In genomic region chr4:113555868-113556267, GRCh38 we compare ENCODE assay signal across 15 cellular contexts.
A peak's percentile ranks its signal among the peaks of the same experiment; 100 is the strongest.
DNase-seq lines count a peak whose midpoint lies in the region; ATAC-seq and TF ChIP-seq lines count a peak whose summit lies in the region.
"Had no signal": no experiment of that assay in that cellular context is flagged by ENCODE, and none has a peak within 500 bp of the region (broad histone marks: within the 10 kb centered on the region; RNA-seq: fewer than 3 reads in every experiment).

No MANE protein-coding gene starts in this region.

- peaks cover 0 to 75% (median 0%) of the 10 kb centered on the region in 11 experiments; a peak in 5 of 22 replicates for H4K20me1 ChIP-seq in BLaER1 treated with 17β-estradiol and CSF1 and Interleukin-3, amounts not matched to agents 10 nM and 100 nM

- H3K4me3 Mint-ChIP-seq in natural killer cell treated with Interleukin-12 subunit alpha and Interleukin-12 subunit beta and Interleukin-15 and Interleukin-18, amount 100 ng/mL, for 72 hours = no peak overlapping the region
- H3K4me3 Mint-ChIP-seq in CD14-positive monocyte = no peak overlapping the region
- H3K4me3 Mint-ChIP-seq: activated CD4-positive, alpha-beta T cell treated with anti-CD3 and anti-CD28 coated beads, Interleukin-2, amount 10 ng/mL, durations not matched to agents 7 days and 5 days; neural crest cell; T-helper 17 cell had no signal

- peaks cover 0 to 13% of the 10 kb centered on the region in 2 donors for H3K4me1 Mint-ChIP-seq in natural killer cell treated with Interleukin-12 subunit alpha and Interleukin-12 subunit beta and Interleukin-15 and Interleukin-18, amount 100 ng/mL, for 72 hours (ENCODE audit: low read depth in 2 of 2)
- peaks cover 21% of the 10 kb centered on the region for H3K4me1 Mint-ChIP-seq in CD14-positive monocyte
- H3K4me1 Mint-ChIP-seq: neural crest cell had no signal

- no peak for TF ChIP-seq CTCF in right atrium auricular region (IDR thresholded peaks at IDR 0.05)
- TF ChIP-seq CTCF in CD14-positive monocyte (IDR thresholded peaks at IDR 0.05) = no peak

- H3K36me3 Mint-ChIP-seq in natural killer cell treated with Interleukin-12 subunit alpha and Interleukin-12 subunit beta and Interleukin-15 and Interleukin-18, amount 100 ng/mL, for 72 hours = no peaks in the 10 kb centered on the region
- H3K36me3 Mint-ChIP-seq in CD14-positive monocyte = peaks cover 5 to 12% of the 10 kb centered on the region in 2 donors

- peak overlapping the region in 2 of 11 experiments; percentile 10 to 13; a peak in 2 of 22 replicates for H3K9ac ChIP-seq in BLaER1 treated with 17β-estradiol and CSF1 and Interleukin-3, amounts not matched to agents 10 nM and 100 nM
- H3K9ac ChIP-seq in adipocyte (ENCODE audit: low read length) = peak overlapping the region; percentile 31

- no peaks in the 10 kb centered on the region for H3K9me3 Mint-ChIP-seq in natural killer cell treated with Interleukin-12 subunit alpha and Interleukin-12 subunit beta and Interleukin-15 and Interleukin-18, amount 100 ng/mL, for 72 hours
- no peaks in the 10 kb centered on the region for H3K9me3 Mint-ChIP-seq in CD14-positive monocyte
- H3K9me3 Mint-ChIP-seq: activated CD4-positive, alpha-beta T cell treated with anti-CD3 and anti-CD28 coated beads, Interleukin-2, amount 10 ng/mL, durations not matched to agents 7 days and 5 days; neural crest cell had no signal

- peaks cover 16 to 30% (median 26%) of the 10 kb centered on the region in 10 experiments for H3K4me1 ChIP-seq in BLaER1 treated with 17β-estradiol and CSF1 and Interleukin-3, amounts not matched to agents 10 nM and 100 nM
- peaks cover 27% of the 10 kb centered on the region for H3K4me1 ChIP-seq in adipocyte (ENCODE audit: control insufficient read depth, insufficient read depth, low read length)
- H3K4me1 ChIP-seq in right atrium auricular region = peaks cover 0 to 31% of the 10 kb centered on the region in 2 donors
- H3K4me1 ChIP-seq: testis had no signal

- no peak overlapping the region for H3K27ac Mint-ChIP-seq in natural killer cell treated with Interleukin-12 subunit alpha and Interleukin-12 subunit beta and Interleukin-15 and Interleukin-18, amount 100 ng/mL, for 72 hours
- H3K27ac Mint-ChIP-seq in CD14-positive monocyte = no peak overlapping the region
- H3K27ac Mint-ChIP-seq: activated CD4-positive, alpha-beta T cell treated with anti-CD3 and anti-CD28 coated beads, Interleukin-2, amount 10 ng/mL, durations not matched to agents 7 days and 5 days; T-helper 17 cell had no signal

- H3K9me3 ChIP-seq in BLaER1 treated with 17β-estradiol and CSF1 and Interleukin-3, amounts not matched to agents 10 nM and 100 nM (replicated peaks in 1 of 11) = peaks cover 0 to 19% (median 8%) of the 10 kb centered on the region in 11 experiments; a peak in 9 of 22 replicates
- H3K9me3 ChIP-seq in adipocyte (ENCODE audit: control insufficient read depth, low read length) (no peaks in the 10 kb centered on the region), right atrium auricular region (no peaks in the 10 kb centered on the region)
- H3K9me3 ChIP-seq: testis had no signal

- DNase-seq in adipocyte (ENCODE audit: low read depth) = no peak
- no peak for DNase-seq in right atrium auricular region (ENCODE audit: low spot score)
- DNase-seq in sciatic nerve (ENCODE audit: low spot score) = no peak
- DNase-seq in hepatic stellate cell (ENCODE audit: low spot score) = no peak
- DNase-seq in natural killer cell treated with Interleukin-12 subunit alpha and Interleukin-12 subunit beta and Interleukin-15 and Interleukin-18, amount 100 ng/mL, for 72 hours (ENCODE audit: low spot score) = no peak
- no peak for DNase-seq in CD14-positive monocyte (ENCODE audit: low spot score)
- DNase-seq in activated CD4-positive, CD25-positive, alpha-beta regulatory T cell treated with anti-CD3 and anti-CD28 coated beads, Interleukin-2, amount 50 U/mL, for 72 hours = no peak
- DNase-seq: activated CD4-positive, alpha-beta T cell treated with anti-CD3 and anti-CD28 coated beads, Interleukin-2, amount 10 ng/mL, durations not matched to agents 7 days and 5 days; effector memory CD4-positive, alpha-beta T cell; NCI-H1092 treated with DMSO at 0.1 percent for 48 hours; NCI-H226; T-helper 17 cell; testis had no signal

- peak; percentile 69 for ATAC-seq in sciatic nerve
- ATAC-seq in natural killer cell treated with Interleukin-12 subunit alpha and Interleukin-12 subunit beta and Interleukin-15 and Interleukin-18, amount 100 ng/mL, for 72 hours = no peak
- ATAC-seq: T-helper 17 cell had no signal

- H3K36me3 ChIP-seq in BLaER1 treated with 17β-estradiol and CSF1 and Interleukin-3, amounts not matched to agents 10 nM and 100 nM = peaks cover 9 to 67% (median 44%) of the 10 kb centered on the region in 11 experiments; a peak in 21 of 22 replicates
- peaks cover 36% of the 10 kb centered on the region for H3K36me3 ChIP-seq in adipocyte (ENCODE audit: control insufficient read depth, insufficient read depth, low read length, severe bottlenecking)
- peaks cover 10% of the 10 kb centered on the region for H3K36me3 ChIP-seq in right atrium auricular region

- intact Hi-C loops in sciatic nerve (cut with DNase I) = no loop called here
- intact Hi-C loops in CD14-positive monocyte (cut with micrococcal nuclease) = loop anchor here in 1 of 2 donors (10.0 kb wide), 1 partner anchor 349 kb away; no protein-coding TSS in a partner anchor

- H3K4me3 ChIP-seq in BLaER1 treated with 17β-estradiol and CSF1 and Interleukin-3, amounts not matched to agents 10 nM and 100 nM = 0 out of 20 replicates have a peak overlapping the region, but pooled peaks of 1 of the 10 experiments have one; percentile 13
- H3K4me3 ChIP-seq in adipocyte (ENCODE audit: low read length) = peak overlapping the region; percentile 48
- peak overlapping the region in 1 of 2 donors; percentile 3 for H3K4me3 ChIP-seq in right atrium auricular region
- H3K4me3 ChIP-seq: testis had no signal

- H3K27me3 Mint-ChIP-seq in natural killer cell treated with Interleukin-12 subunit alpha and Interleukin-12 subunit beta and Interleukin-15 and Interleukin-18, amount 100 ng/mL, for 72 hours = no peaks in the 10 kb centered on the region
- peaks cover 0 to 14% (median 3%) of the 10 kb centered on the region in 3 donors for H3K27me3 Mint-ChIP-seq in CD14-positive monocyte (ENCODE audit: low read depth in 3 of 3)
- H3K27me3 Mint-ChIP-seq: activated CD4-positive, alpha-beta T cell treated with anti-CD3 and anti-CD28 coated beads, Interleukin-2, amount 10 ng/mL, durations not matched to agents 7 days and 5 days; T-helper 17 cell had no signal

- peak overlapping the region in 9 of 11 experiments; percentile 18 to 73 (median 57); a peak in 15 of 22 replicates for H3K27ac ChIP-seq in BLaER1 treated with 17β-estradiol and CSF1 and Interleukin-3, amounts not matched to agents 10 nM and 100 nM
- peak overlapping the region; percentile 77 to 90 for H3K27ac ChIP-seq in right atrium auricular region
- H3K27ac ChIP-seq: testis had no signal

- H3K27me3 ChIP-seq in BLaER1 treated with 17β-estradiol and CSF1 and Interleukin-3, amounts not matched to agents 10 nM and 100 nM = peaks cover 0 to 6% (median 0%) of the 10 kb centered on the region in 11 experiments; a peak in 1 of 22 replicates
- H3K27me3 ChIP-seq in adipocyte (replicated peaks; ENCODE audit: control insufficient read depth, insufficient read depth, low read length) (no peaks in the 10 kb centered on the region), right atrium auricular region (no peaks in the 10 kb centered on the region)
- H3K27me3 ChIP-seq: testis had no signal

- peak overlapping the region; percentile 23 to 86 (median 61); a peak in 21 of 22 replicates for H3K4me2 ChIP-seq in BLaER1 treated with 17β-estradiol and CSF1 and Interleukin-3, amounts not matched to agents 10 nM and 100 nM
